Comparison of ENCODE assay signal across 14 cellular contexts in genomic region chr3:186990878-186991308, GRCh38.
DNase-seq lines count a peak whose midpoint lies in the region; ATAC-seq, FAIRE-seq and TF ChIP-seq lines count a peak whose summit lies in the region.
"Had no signal": no experiment of that assay in that cellular context is flagged by ENCODE, and none has a peak within 500 bp of the region (broad histone marks: within the 10 kb centered on the region; RNA-seq: fewer than 3 reads in every experiment).

No MANE protein-coding gene starts in this region.

- H3K27me3 ChIP-seq in RWPE2 (ENCODE audit: insufficient read depth, poor library complexity, severe bottlenecking) = no peaks in the 10 kb centered on the region
- H3K27me3 ChIP-seq in prostate gland (replicated peaks; ENCODE audit: insufficient read depth) = no peaks in the 10 kb centered on the region
- H3K27me3 ChIP-seq: esophagus squamous epithelium had no signal

- peak; percentile 95 for ATAC-seq in RWPE2 (ENCODE audit: low read depth)
- ATAC-seq: sciatic nerve had no signal

- H3K9me3 ChIP-seq in RWPE2 (ENCODE audit: severe bottlenecking) = no peaks in the 10 kb centered on the region
- H3K9me3 ChIP-seq in prostate gland = no peaks in the 10 kb centered on the region
- H3K9me3 ChIP-seq: esophagus squamous epithelium had no signal

- peak; percentile 58 for FAIRE-seq in GM12891 (lab: Jason Lieb, UNC)
- no peak for FAIRE-seq in GM19239 (lab: Jason Lieb, UNC)

- peaks cover 7% of the 10 kb centered on the region for H3K4me1 ChIP-seq in RWPE2 (ENCODE audit: insufficient read depth, poor library complexity, severe bottlenecking)
- H3K4me1 ChIP-seq in prostate gland (replicated peaks) = peaks cover 8% of the 10 kb centered on the region

- intact Hi-C loops in prostate gland (cut with DNase I) = no loop called here

- DNase-seq in GM12891 (ENCODE audit: insufficient read length, low spot score) = no peak
- DNase-seq in RWPE2 (ENCODE audit: low spot score) = no peak
- peak; percentile 14 for DNase-seq in glomerular visceral epithelial cell (ENCODE audit: extremely low spot score)
- DNase-seq in prostate gland (ENCODE audit: low spot score) = peak; percentile 49
- DNase-seq in GM19239 (ENCODE audit: insufficient read length, low spot score) = no peak
- no peak for DNase-seq in DMS53 (lab: John Stamatoyannopoulos, UW)
- no peak for DNase-seq in HuH-7 (ENCODE audit: low spot score)
- no peak for DNase-seq in NOMO-1 treated with DMSO at 0.1 percent for 48 hours (lab: John Stamatoyannopoulos, UW; ENCODE audit: unreplicated experiment)
- DNase-seq: esophagus squamous epithelium, NCI-H1092 treated with DMSO at 0.1 percent for 48 hours, OCI-M1, WERI-Rb-1 had no signal

- H3K4me3 ChIP-seq in RWPE2 (ENCODE audit: severe bottlenecking) (no peak overlapping the region), prostate gland (no peak overlapping the region)
- H3K4me3 ChIP-seq: esophagus squamous epithelium, lung had no signal

- TF ChIP-seq POLR2A in GM12891 (IDR thresholded peaks at IDR 0.05; ENCODE audit: low read depth, low read length) (no peak), prostate gland (IDR thresholded peaks at IDR 0.05) (no peak)

- TF ChIP-seq CTCF in RWPE2 (IDR thresholded peaks at IDR 0.05; ENCODE audit: poor library complexity, severe bottlenecking) = no peak
- TF ChIP-seq CTCF in prostate gland (IDR thresholded peaks at IDR 0.05) = no peak

- no peaks in the 10 kb centered on the region for H3K36me3 ChIP-seq in RWPE2 (ENCODE audit: low read depth)
- no peaks in the 10 kb centered on the region for H3K36me3 ChIP-seq in prostate gland
- H3K36me3 ChIP-seq: esophagus squamous epithelium, WERI-Rb-1 had no signal

- WGBS in prostate gland = 77% methylated on average over 5 of the region's 5 CpGs

- H3K27ac ChIP-seq in RWPE2 (ENCODE audit: poor library complexity, severe bottlenecking) (peak overlapping the region; percentile 51), prostate gland (peak overlapping the region; percentile 52 to 75)
- H3K27ac ChIP-seq: WERI-Rb-1 had no signal

TF ChIP-seq in GM12891, 5 proteins besides CTCF, POLR2A, EP300 and RAD21:
- TF ChIP-seq POLR2AphosphoS5 (IDR thresholded peaks at IDR 0.05; ENCODE audit: low read depth, low read length) (no peak), SPI1 (IDR thresholded peaks at IDR 0.05; ENCODE audit: low read depth, low read length) (no peak), TAF1 (IDR thresholded peaks at IDR 0.05; ENCODE audit: low read depth, low read length) (no peak), POU2F2 (IDR thresholded peaks at IDR 0.05; ENCODE audit: low read depth, low read length) (no peak), PAX5 (IDR thresholded peaks at IDR 0.05; ENCODE audit: insufficient read depth, low read length, severe bottlenecking) (no peak)

Comparison
In these comparisons a context has a peak if more than half of its experiments do, and no peak if none do; other contexts are left out.
1. DNase-seq: peak in glomerular visceral epithelial cell (single experiment) and prostate gland (single experiment); none in GM12891 (single experiment), RWPE2 (single experiment), GM19239 (single experiment), DMS53 (single experiment), HuH-7 (single experiment) and NOMO-1 treated with DMSO at 0.1 percent for 48 hours (single experiment).